In the genomic region with DNA sequence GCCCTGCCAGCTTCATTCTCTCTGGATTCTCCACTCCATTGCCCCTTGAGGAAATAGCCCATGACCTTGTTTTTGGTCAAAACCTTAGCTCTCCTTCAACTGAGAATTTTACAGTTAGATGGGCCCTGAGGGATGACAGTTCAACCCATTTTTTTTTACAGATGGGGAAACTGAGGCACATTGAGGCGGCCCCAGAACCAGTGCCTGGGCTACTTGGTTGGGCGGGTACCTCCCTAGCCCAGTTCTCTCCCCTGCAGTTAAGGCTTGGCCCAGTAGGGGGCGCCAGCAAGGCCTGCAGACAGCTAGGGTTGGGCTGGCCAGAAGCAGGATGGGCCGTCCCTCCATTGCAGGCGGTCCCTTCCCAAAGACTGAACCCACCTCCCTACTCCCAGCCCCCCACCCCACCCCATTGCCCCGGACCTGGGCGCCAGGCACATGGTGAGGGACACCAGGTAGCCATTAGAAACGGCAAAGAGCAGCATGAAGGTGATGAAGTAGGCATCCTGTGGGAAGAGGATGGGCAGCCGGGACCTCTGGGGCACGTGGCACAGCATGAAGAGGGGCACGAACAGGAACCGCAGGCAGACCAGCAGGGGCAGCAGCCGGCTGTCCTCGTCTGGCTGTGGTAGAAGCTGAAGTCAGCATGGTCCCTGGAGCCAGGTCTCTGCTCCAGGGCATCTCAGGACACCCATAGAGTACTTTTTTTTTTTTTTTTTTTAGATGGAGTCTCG, we compare ENCODE assay signal across 1 cellular context.
TF ChIP-seq lines count a peak whose summit lies in the region.

No MANE protein-coding gene starts in this region.

TF ChIP-seq in HCT116, 20 proteins besides CTCF, POLR2A, EP300 and RAD21:
- TF ChIP-seq, protein P1, sequence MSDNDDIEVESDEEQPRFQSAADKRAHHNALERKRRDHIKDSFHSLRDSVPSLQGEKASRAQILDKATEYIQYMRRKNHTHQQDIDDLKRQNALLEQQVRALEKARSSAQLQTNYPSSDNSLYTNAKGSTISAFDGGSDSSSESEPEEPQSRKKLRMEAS (IDR thresholded peaks at IDR 0.05), result no peak; the same call in 1 of the 2 replicates
- no peak for TF ChIP-seq EZH2phosphoT487 (IDR thresholded peaks at IDR 0.05; ENCODE audit: borderline replicate concordance)
- no peak; the same call in 1 of the 2 replicates for TF ChIP-seq POLR2AphosphoS5 (IDR thresholded peaks at IDR 0.05; ENCODE audit: low read depth, low read length)
- no peak for TF ChIP-seq CBX3 (IDR thresholded peaks at IDR 0.05; ENCODE audit: low read depth)
- TF ChIP-seq ELF1 (IDR thresholded peaks at IDR 0.05; ENCODE audit: borderline replicate concordance, low read depth), result no peak
- TF ChIP-seq EGR1 (IDR thresholded peaks at IDR 0.05; ENCODE audit: low read depth), result no peak
- TF ChIP-seq, protein P2, sequence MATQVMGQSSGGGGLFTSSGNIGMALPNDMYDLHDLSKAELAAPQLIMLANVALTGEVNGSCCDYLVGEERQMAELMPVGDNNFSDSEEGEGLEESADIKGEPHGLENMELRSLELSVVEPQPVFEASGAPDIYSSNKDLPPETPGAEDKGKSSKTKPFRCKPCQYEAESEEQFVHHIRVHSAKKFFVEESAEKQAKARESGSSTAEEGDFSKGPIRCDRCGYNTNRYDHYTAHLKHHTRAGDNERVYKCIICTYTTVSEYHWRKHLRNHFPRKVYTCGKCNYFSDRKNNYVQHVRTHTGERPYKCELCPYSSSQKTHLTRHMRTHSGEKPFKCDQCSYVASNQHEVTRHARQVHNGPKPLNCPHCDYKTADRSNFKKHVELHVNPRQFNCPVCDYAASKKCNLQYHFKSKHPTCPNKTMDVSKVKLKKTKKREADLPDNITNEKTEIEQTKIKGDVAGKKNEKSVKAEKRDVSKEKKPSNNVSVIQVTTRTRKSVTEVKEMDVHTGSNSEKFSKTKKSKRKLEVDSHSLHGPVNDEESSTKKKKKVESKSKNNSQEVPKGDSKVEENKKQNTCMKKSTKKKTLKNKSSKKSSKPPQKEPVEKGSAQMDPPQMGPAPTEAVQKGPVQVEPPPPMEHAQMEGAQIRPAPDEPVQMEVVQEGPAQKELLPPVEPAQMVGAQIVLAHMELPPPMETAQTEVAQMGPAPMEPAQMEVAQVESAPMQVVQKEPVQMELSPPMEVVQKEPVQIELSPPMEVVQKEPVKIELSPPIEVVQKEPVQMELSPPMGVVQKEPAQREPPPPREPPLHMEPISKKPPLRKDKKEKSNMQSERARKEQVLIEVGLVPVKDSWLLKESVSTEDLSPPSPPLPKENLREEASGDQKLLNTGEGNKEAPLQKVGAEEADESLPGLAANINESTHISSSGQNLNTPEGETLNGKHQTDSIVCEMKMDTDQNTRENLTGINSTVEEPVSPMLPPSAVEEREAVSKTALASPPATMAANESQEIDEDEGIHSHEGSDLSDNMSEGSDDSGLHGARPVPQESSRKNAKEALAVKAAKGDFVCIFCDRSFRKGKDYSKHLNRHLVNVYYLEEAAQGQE (IDR thresholded peaks at IDR 0.05; ENCODE audit: low read depth), result no peak
TF ChIP-seq in HCT116: peak in this region for 0.
